16 cellular contexts compared by ENCODE assay signal in genomic region chr11:91075032-91075695, GRCh38.
DNase-seq lines count a peak whose midpoint lies in the region; ATAC-seq and TF ChIP-seq lines count a peak whose summit lies in the region.
"Had no signal": no experiment of that assay in that cellular context is flagged by ENCODE, and none has a peak within 500 bp of the region (broad histone marks: within the 10 kb centered on the region; RNA-seq: fewer than 3 reads in every experiment).

No MANE protein-coding gene starts in this region.

- ATAC-seq in Right ventricle myocardium inferior (peak; percentile 87), left ventricle myocardium superior (peak; percentile 67)

- H3K9me3 ChIP-seq in right atrium auricular region (peaks cover 0 to 3% of the 10 kb centered on the region in 2 donors), cardiac muscle cell (ENCODE audit: low read depth) (no peaks in the 10 kb centered on the region), BE2C (no peaks in the 10 kb centered on the region; the same call in 1 of the 2 replicates)
- H3K9me3 ChIP-seq: HAP-1 had no signal

- H3K4me1 ChIP-seq in right atrium auricular region = no peaks in the 10 kb centered on the region
- H3K4me1 ChIP-seq in cardiac muscle cell (ENCODE audit: low read depth) = peaks cover 12% of the 10 kb centered on the region
- H3K4me1 ChIP-seq in BE2C = no peaks in the 10 kb centered on the region; the same call in 1 of the 2 replicates
- H3K4me1 ChIP-seq: HAP-1 had no signal

- TF ChIP-seq CTCF in right atrium auricular region (IDR thresholded peaks at IDR 0.05) (no peak), cardiac muscle cell (IDR thresholded peaks at IDR 0.05; ENCODE audit: low read depth, low read length) (no peak), BE2C (IDR thresholded peaks at IDR 0.05; ENCODE audit: low read depth, low read length) (no peak)

- H3K4me3 ChIP-seq in right atrium auricular region = no peak overlapping the region
- H3K4me3 ChIP-seq in cardiac muscle cell = no peak overlapping the region
- H3K4me3 ChIP-seq in BE2C (ENCODE audit: low read depth, low read length) = no peak overlapping the region
- H3K4me3 ChIP-seq: BLaER1 treated with 17β-estradiol and CSF1 and Interleukin-3, amounts not matched to agents 10 nM and 100 nM; HAP-1 had no signal

- DNase-seq in Right ventricle myocardium inferior (ENCODE audit: missing footprints) (no peak), right atrium auricular region (ENCODE audit: low spot score) (no peak), cardiac muscle cell (ENCODE audit: low read depth in 1 of 2, low spot score in 1 of 2) (peak in 1 of 2 donors; percentile 33), left ventricle myocardium superior (no peak), BE2C (no peak), NCI-H1417 (lab: John Stamatoyannopoulos, UW) (no peak)
- DNase-seq: Calu3; CD4-positive, alpha-beta memory T cell; COR-L47; DMS53; DND-41; GOT3; HFFc6 had no signal

- peak overlapping the region in 1 of 2 donors; percentile 25 for H3K27ac ChIP-seq in right atrium auricular region
- H3K27ac ChIP-seq in cardiac muscle cell = peak overlapping the region; percentile 8
- H3K27ac ChIP-seq: 22Rv1; BLaER1 treated with 17β-estradiol and CSF1 and Interleukin-3, amounts not matched to agents 10 nM and 100 nM had no signal

- H3K27me3 ChIP-seq in right atrium auricular region (no peaks in the 10 kb centered on the region), cardiac muscle cell (no peaks in the 10 kb centered on the region), BE2C (no peaks in the 10 kb centered on the region)

- H3K36me3 ChIP-seq in right atrium auricular region (no peaks in the 10 kb centered on the region), cardiac muscle cell (no peaks in the 10 kb centered on the region), BE2C (no peaks in the 10 kb centered on the region)
- H3K36me3 ChIP-seq: BLaER1 treated with 17β-estradiol and CSF1 and Interleukin-3, amounts not matched to agents 10 nM and 100 nM; HAP-1 had no signal

- intact Hi-C loops in Right ventricle myocardium inferior (cut with DNase I) (loop anchor here (10.0 kb wide), 1 partner anchor 160 kb away; no protein-coding TSS in a partner anchor), left ventricle myocardium superior (cut with micrococcal nuclease) (no loop called here)
